Comparison of ENCODE assay signal across 12 cellular contexts in the genomic region with DNA sequence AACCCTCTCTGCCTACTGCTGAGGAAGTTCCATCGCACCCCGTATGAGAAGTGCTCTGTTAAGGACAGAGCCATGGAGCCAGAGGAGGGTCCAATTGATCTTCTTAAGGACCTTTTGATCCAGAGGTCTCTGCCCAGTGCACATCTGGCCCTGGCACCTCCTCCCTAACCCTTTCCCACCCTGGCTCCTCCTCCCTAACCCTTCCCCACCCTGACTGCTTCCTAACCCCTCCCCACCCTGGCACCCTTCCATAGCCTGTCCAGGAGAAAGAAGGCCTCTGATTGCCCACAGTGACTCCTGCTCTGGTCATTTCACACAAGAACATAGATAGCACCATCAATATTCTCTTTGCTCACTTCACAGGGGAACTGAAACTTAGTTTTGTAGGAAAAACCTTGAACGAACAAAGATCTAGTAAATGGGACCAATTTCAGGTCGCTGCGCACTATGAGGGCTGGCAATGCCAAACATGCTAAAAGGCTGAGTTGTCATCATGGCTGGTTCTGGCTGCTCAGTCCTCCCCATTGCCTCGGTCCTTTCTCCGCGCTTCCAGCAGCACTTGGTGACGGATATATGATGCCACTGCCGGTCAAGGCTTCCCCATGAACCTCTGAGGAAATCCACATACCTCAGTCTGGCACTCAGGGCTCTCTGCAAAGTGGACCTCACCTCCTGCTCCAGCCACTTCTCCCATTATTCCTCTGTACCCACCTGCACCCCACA. TPM values are rescaled to one million over a fixed set of nuclear protein-coding genes. Genes with fewer than 3 reads are reported as not detected.
A peak's percentile ranks its signal among the peaks of the same experiment; 100 is the strongest.
DNase-seq lines count a peak whose midpoint lies in the region; ATAC-seq and TF ChIP-seq lines count a peak whose summit lies in the region.
"Had no signal": no experiment of that assay in that cellular context is flagged by ENCODE, and none has a peak within 500 bp of the region (broad histone marks: within the 10 kb centered on the region; RNA-seq: fewer than 3 reads in every experiment).

No MANE protein-coding gene starts in this region.

- POLR2A ChIA-PET in CD4-positive, alpha-beta T cell (lab: Charles Lee), result interaction anchor here (0.6 to 14.3 kb wide), 11 partner anchors 9 to 266 kb away, joined by 3 to 230 read pairs (median 7); partner anchors contain the start of gene EML4

- intact Hi-C loops in CD4-positive, alpha-beta T cell (cut with DNase I, micrococcal nuclease), result loop anchor here (1.0 to 5.0 kb wide), 8 partner anchors 36 to 265 kb away; partner anchors contain the start of genes COX7A2L (in 1 of the 2) and EML4 (in 1 of the 2)
- intact Hi-C loops in ascending aorta (cut with DNase I), result loop anchor here (1.0 kb wide), 3 partner anchors 141 to 264 kb away; partner anchors contain the start of gene COX7A2L
- intact Hi-C loops in Right ventricle myocardium inferior (cut with DNase I), result loop anchor here (1.0 to 2.0 kb wide), 3 partner anchors 141 to 264 kb away; partner anchors contain the start of gene COX7A2L

- no peaks in the 10 kb centered on the region for H3K9me3 Mint-ChIP-seq in CD4-positive, alpha-beta T cell

- H3K36me3 Mint-ChIP-seq in CD4-positive, alpha-beta T cell (ENCODE audit: low read depth), result peaks cover 4% of the 10 kb centered on the region

- no peak overlapping the region for H3K4me3 ChIP-seq in ascending aorta

- ATAC-seq in CD4-positive, alpha-beta T cell (ENCODE audit: poor library complexity), result no peak
- ATAC-seq in GM19351 (IDR thresholded peaks at IDR 0.05; ENCODE audit: unreplicated experiment) (peak; percentile 53), HG03095 (IDR thresholded peaks at IDR 0.05; ENCODE audit: unreplicated experiment) (peak; percentile 36), Right ventricle myocardium inferior (no peak)

- peaks cover 0 to 27% of the 10 kb centered on the region in 2 donors for H3K4me1 ChIP-seq in ascending aorta

- no peaks in the 10 kb centered on the region for H3K27me3 ChIP-seq in CD4-positive, alpha-beta T cell (ENCODE audit: control insufficient read depth, insufficient read depth, low read length)
- no peaks in the 10 kb centered on the region for H3K27me3 ChIP-seq in ascending aorta

- no peak for TF ChIP-seq CTCF in CD4-positive, alpha-beta T cell (IDR thresholded peaks at IDR 0.05)
- TF ChIP-seq CTCF in ascending aorta (IDR thresholded peaks at IDR 0.05), result no peak

- no peaks in the 10 kb centered on the region for H3K27me3 Mint-ChIP-seq in CD4-positive, alpha-beta T cell

- CTCF ChIA-PET in CD4-positive, alpha-beta T cell (lab: Charles Lee), result interaction anchor here (0.6 to 2.2 kb wide), 13 partner anchors 9 to 265 kb away, joined by 3 to 10 read pairs (median 3); partner anchors contain the start of gene COX7A2L

- DNase-seq in CD4-positive, alpha-beta T cell, result no peak
- DNase-seq in ascending aorta (ENCODE audit: low spot score in 2 of 2), result no peak
- DNase-seq in Right ventricle myocardium inferior (ENCODE audit: missing footprints), result no peak
- DNase-seq in DMS79 (lab: John Stamatoyannopoulos, UW), result no peak
- DNase-seq in globus pallidus (ENCODE audit: low spot score), result no peak
- no peak for DNase-seq in NCI-H1417 (lab: John Stamatoyannopoulos, UW)
- DNase-seq: activated CD4-positive, alpha-beta T cell treated with anti-CD3 and anti-CD28 coated beads for 1 hour; DMS153; NCI-H524 treated with DMSO at 0.1 percent for 48 hours; stimulated activated CD4-positive, alpha-beta T cell treated with anti-CD3 and anti-CD28 coated beads, Interleukin-12 subunit alpha, Interleukin-12 subunit beta, amount 100 ng/mL, for 4 hours had no signal

- no peaks in the 10 kb centered on the region for H3K36me3 ChIP-seq in ascending aorta

- no peaks in the 10 kb centered on the region for H3K9me3 ChIP-seq in CD4-positive, alpha-beta T cell (ENCODE audit: control insufficient read depth, low read length)
- H3K9me3 ChIP-seq in ascending aorta, result no peaks in the 10 kb centered on the region

- peaks cover 50% of the 10 kb centered on the region for H3K4me1 Mint-ChIP-seq in CD4-positive, alpha-beta T cell (ENCODE audit: low read depth)

- no peak overlapping the region for H3K4me3 Mint-ChIP-seq in CD4-positive, alpha-beta T cell

- H3K27ac ChIP-seq in CD4-positive, alpha-beta T cell (ENCODE audit: low read depth, low read length), result no peak overlapping the region
- peak overlapping the region; percentile 93 to 94 for H3K27ac ChIP-seq in ascending aorta

- H3K27ac Mint-ChIP-seq in CD4-positive, alpha-beta T cell, result peak overlapping the region; percentile 87

RNA-seq across cellular contexts. Expression of gene PKDCC, which starts 49.2 kb away (rescaled TPM):
- total RNA-seq in CD4-positive, alpha-beta T cell, result not detected
- total RNA-seq in ascending aorta (210 TPM), Right ventricle myocardium inferior (114 TPM)

Comparison
In these comparisons a context has a peak if more than half of its experiments do, and no peak if none do; other contexts are left out.
1. ATAC-seq: peak in GM19351 (single experiment) and HG03095 (single experiment); none in CD4-positive, alpha-beta T cell (single experiment) and Right ventricle myocardium inferior (single experiment).
2. RNA of gene PKDCC, which starts 49.2 kb away (total RNA-seq): 210 TPM in ascending aorta (single experiment) and 114 TPM in Right ventricle myocardium inferior (single experiment); not detected in CD4-positive, alpha-beta T cell; every median in the first group is over 100 times any median in the second.